ENCODE assay signal across 1 cellular context in the genomic region with DNA sequence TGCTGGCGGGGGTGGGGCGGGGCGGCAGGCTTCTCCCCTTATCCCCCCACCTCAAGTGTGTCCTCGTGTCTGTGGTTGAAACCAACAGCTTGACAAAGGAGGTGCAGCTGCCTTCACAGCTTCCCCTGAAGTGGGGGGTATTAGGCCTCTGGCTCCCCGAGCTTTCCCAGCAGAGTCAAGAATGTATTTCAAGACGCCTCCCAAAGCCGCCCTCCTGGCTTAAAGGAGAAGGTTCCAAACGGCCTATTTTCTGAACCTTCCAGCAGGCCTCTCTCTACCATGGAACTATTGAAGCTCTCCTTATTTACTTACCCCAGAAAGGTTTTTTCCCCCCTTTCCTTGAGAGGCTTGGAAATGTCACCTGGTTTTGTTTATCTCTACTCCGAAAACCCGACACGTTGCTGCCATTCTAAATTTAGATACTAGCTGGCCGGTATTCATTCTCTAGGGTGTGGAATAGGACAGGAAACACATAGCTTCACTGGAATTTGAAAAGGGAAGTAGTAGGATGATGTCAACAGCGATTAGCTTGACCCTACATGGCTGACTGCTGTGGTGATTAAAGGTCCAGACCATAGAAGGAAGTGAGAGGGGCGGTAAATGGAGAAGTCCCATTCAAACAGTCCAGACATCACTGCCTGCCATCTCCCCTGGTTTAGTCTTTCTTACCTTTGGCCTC.
TF ChIP-seq lines count a peak whose summit lies in the region.

No MANE protein-coding gene starts in this region.

TF ChIP-seq in HepG2, 621 proteins besides CTCF, POLR2A, EP300 and RAD21 (continued from another document and continues in another):
- TF ChIP-seq BRCA1 (CRISPR knock-in tag; IDR thresholded peaks at IDR 0.05) (no peak), PHF8 (CRISPR knock-in tag; IDR thresholded peaks at IDR 0.05) (peak; percentile 76), THAP11 (CRISPR knock-in tag; IDR thresholded peaks at IDR 0.05) (no peak), MYNN (CRISPR knock-in tag; IDR thresholded peaks at IDR 0.05; ENCODE audit: low read depth) (no peak), ZNF670 (CRISPR knock-in tag; IDR thresholded peaks at IDR 0.05; ENCODE audit: borderline replicate concordance) (peak; percentile 39; the same call in 1 of the 2 replicates), ZNF878 (CRISPR knock-in tag; IDR thresholded peaks at IDR 0.05) (peak; percentile 59; the same call in 1 of the 2 replicates), ZNF747 (CRISPR knock-in tag; IDR thresholded peaks at IDR 0.05; ENCODE audit: borderline replicate concordance) (no peak), FIP1L1 (IDR thresholded peaks at IDR 0.05; ENCODE audit: borderline replicate concordance, insufficient read depth, low read depth, low read length) (no peak), NONO (IDR thresholded peaks at IDR 0.05) (no peak), NONO (CRISPR knock-in tag; conservative IDR thresholded peaks at IDR 0.05) (peak; percentile 6; the same call in 1 of the 2 replicates), GZF1 (CRISPR knock-in tag; IDR thresholded peaks at IDR 0.05) (no peak), ZNF7 (CRISPR knock-in tag; IDR thresholded peaks at IDR 0.05) (no peak), SALL2 (CRISPR knock-in tag; IDR thresholded peaks at IDR 0.05) (no peak; the same call in none of the 2 replicates), RXRA (CRISPR knock-in tag; IDR thresholded peaks at IDR 0.05) (no peak), HCFC1 (IDR thresholded peaks at IDR 0.05; ENCODE audit: low read depth, low read length) (no peak), ZKSCAN1 (IDR thresholded peaks at IDR 0.05; ENCODE audit: low read length) (no peak), FOSL2 (CRISPR knock-in tag; IDR thresholded peaks at IDR 0.05) (no peak), SNAPC2 (CRISPR knock-in tag; IDR thresholded peaks at IDR 0.05) (no peak), GPN1 (CRISPR knock-in tag; IDR thresholded peaks at IDR 0.05; ENCODE audit: borderline replicate concordance) (no peak), ZNF678 (CRISPR knock-in tag; IDR thresholded peaks at IDR 0.05) (no peak), SMYD3 (CRISPR knock-in tag; IDR thresholded peaks at IDR 0.05) (no peak), ZFP36L1 (CRISPR knock-in tag; IDR thresholded peaks at IDR 0.05) (no peak), NFYC (CRISPR knock-in tag; IDR thresholded peaks at IDR 0.05) (no peak; the same call in 1 of the 2 replicates), ZNF792 (CRISPR knock-in tag; IDR thresholded peaks at IDR 0.05) (no peak)
- TF ChIP-seq, protein P1, sequence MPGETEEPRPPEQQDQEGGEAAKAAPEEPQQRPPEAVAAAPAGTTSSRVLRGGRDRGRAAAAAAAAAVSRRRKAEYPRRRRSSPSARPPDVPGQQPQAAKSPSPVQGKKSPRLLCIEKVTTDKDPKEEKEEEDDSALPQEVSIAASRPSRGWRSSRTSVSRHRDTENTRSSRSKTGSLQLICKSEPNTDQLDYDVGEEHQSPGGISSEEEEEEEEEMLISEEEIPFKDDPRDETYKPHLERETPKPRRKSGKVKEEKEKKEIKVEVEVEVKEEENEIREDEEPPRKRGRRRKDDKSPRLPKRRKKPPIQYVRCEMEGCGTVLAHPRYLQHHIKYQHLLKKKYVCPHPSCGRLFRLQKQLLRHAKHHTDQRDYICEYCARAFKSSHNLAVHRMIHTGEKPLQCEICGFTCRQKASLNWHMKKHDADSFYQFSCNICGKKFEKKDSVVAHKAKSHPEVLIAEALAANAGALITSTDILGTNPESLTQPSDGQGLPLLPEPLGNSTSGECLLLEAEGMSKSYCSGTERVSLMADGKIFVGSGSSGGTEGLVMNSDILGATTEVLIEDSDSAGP (CRISPR knock-in tag; IDR thresholded peaks at IDR 0.05; ENCODE audit: borderline replicate concordance), result peak; percentile 52; the same call in 1 of the 2 replicates
- TF ChIP-seq, protein P2, sequence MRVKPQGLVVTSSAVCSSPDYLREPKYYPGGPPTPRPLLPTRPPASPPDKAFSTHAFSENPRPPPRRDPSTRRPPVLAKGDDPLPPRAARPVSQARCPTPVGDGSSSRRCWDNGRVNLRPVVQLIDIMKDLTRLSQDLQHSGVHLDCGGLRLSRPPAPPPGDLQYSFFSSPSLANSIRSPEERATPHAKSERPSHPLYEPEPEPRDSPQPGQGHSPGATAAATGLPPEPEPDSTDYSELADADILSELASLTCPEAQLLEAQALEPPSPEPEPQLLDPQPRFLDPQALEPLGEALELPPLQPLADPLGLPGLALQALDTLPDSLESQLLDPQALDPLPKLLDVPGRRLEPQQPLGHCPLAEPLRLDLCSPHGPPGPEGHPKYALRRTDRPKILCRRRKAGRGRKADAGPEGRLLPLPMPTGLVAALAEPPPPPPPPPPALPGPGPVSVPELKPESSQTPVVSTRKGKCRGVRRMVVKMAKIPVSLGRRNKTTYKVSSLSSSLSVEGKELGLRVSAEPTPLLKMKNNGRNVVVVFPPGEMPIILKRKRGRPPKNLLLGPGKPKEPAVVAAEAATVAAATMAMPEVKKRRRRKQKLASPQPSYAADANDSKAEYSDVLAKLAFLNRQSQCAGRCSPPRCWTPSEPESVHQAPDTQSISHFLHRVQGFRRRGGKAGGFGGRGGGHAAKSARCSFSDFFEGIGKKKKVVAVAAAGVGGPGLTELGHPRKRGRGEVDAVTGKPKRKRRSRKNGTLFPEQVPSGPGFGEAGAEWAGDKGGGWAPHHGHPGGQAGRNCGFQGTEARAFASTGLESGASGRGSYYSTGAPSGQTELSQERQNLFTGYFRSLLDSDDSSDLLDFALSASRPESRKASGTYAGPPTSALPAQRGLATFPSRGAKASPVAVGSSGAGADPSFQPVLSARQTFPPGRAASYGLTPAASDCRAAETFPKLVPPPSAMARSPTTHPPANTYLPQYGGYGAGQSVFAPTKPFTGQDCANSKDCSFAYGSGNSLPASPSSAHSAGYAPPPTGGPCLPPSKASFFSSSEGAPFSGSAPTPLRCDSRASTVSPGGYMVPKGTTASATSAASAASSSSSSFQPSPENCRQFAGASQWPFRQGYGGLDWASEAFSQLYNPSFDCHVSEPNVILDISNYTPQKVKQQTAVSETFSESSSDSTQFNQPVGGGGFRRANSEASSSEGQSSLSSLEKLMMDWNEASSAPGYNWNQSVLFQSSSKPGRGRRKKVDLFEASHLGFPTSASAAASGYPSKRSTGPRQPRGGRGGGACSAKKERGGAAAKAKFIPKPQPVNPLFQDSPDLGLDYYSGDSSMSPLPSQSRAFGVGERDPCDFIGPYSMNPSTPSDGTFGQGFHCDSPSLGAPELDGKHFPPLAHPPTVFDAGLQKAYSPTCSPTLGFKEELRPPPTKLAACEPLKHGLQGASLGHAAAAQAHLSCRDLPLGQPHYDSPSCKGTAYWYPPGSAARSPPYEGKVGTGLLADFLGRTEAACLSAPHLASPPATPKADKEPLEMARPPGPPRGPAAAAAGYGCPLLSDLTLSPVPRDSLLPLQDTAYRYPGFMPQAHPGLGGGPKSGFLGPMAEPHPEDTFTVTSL (CRISPR knock-in tag; IDR thresholded peaks at IDR 0.05; ENCODE audit: borderline replicate concordance), result no peak
- TF ChIP-seq, protein P3, sequence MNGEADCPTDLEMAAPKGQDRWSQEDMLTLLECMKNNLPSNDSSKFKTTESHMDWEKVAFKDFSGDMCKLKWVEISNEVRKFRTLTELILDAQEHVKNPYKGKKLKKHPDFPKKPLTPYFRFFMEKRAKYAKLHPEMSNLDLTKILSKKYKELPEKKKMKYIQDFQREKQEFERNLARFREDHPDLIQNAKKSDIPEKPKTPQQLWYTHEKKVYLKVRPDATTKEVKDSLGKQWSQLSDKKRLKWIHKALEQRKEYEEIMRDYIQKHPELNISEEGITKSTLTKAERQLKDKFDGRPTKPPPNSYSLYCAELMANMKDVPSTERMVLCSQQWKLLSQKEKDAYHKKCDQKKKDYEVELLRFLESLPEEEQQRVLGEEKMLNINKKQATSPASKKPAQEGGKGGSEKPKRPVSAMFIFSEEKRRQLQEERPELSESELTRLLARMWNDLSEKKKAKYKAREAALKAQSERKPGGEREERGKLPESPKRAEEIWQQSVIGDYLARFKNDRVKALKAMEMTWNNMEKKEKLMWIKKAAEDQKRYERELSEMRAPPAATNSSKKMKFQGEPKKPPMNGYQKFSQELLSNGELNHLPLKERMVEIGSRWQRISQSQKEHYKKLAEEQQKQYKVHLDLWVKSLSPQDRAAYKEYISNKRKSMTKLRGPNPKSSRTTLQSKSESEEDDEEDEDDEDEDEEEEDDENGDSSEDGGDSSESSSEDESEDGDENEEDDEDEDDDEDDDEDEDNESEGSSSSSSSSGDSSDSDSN (CRISPR knock-in tag; IDR thresholded peaks at IDR 0.05), result no peak; the same call in 1 of the 2 replicates
- TF ChIP-seq, protein P4, sequence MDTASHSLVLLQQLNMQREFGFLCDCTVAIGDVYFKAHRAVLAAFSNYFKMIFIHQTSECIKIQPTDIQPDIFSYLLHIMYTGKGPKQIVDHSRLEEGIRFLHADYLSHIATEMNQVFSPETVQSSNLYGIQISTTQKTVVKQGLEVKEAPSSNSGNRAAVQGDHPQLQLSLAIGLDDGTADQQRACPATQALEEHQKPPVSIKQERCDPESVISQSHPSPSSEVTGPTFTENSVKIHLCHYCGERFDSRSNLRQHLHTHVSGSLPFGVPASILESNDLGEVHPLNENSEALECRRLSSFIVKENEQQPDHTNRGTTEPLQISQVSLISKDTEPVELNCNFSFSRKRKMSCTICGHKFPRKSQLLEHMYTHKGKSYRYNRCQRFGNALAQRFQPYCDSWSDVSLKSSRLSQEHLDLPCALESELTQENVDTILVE (CRISPR knock-in tag; IDR thresholded peaks at IDR 0.05), result no peak
- TF ChIP-seq, protein P5, sequence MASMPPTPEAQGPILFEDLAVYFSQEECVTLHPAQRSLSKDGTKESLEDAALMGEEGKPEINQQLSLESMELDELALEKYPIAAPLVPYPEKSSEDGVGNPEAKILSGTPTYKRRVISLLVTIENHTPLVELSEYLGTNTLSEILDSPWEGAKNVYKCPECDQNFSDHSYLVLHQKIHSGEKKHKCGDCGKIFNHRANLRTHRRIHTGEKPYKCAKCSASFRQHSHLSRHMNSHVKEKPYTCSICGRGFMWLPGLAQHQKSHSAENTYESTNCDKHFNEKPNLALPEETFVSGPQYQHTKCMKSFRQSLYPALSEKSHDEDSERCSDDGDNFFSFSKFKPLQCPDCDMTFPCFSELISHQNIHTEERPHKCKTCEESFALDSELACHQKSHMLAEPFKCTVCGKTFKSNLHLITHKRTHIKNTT (CRISPR knock-in tag; IDR thresholded peaks at IDR 0.05), result no peak
- TF ChIP-seq, protein P6, sequence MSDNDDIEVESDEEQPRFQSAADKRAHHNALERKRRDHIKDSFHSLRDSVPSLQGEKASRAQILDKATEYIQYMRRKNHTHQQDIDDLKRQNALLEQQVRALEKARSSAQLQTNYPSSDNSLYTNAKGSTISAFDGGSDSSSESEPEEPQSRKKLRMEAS (IDR thresholded peaks at IDR 0.05), result no peak; the same call in 1 of the 2 replicates
- TF ChIP-seq, protein P7, sequence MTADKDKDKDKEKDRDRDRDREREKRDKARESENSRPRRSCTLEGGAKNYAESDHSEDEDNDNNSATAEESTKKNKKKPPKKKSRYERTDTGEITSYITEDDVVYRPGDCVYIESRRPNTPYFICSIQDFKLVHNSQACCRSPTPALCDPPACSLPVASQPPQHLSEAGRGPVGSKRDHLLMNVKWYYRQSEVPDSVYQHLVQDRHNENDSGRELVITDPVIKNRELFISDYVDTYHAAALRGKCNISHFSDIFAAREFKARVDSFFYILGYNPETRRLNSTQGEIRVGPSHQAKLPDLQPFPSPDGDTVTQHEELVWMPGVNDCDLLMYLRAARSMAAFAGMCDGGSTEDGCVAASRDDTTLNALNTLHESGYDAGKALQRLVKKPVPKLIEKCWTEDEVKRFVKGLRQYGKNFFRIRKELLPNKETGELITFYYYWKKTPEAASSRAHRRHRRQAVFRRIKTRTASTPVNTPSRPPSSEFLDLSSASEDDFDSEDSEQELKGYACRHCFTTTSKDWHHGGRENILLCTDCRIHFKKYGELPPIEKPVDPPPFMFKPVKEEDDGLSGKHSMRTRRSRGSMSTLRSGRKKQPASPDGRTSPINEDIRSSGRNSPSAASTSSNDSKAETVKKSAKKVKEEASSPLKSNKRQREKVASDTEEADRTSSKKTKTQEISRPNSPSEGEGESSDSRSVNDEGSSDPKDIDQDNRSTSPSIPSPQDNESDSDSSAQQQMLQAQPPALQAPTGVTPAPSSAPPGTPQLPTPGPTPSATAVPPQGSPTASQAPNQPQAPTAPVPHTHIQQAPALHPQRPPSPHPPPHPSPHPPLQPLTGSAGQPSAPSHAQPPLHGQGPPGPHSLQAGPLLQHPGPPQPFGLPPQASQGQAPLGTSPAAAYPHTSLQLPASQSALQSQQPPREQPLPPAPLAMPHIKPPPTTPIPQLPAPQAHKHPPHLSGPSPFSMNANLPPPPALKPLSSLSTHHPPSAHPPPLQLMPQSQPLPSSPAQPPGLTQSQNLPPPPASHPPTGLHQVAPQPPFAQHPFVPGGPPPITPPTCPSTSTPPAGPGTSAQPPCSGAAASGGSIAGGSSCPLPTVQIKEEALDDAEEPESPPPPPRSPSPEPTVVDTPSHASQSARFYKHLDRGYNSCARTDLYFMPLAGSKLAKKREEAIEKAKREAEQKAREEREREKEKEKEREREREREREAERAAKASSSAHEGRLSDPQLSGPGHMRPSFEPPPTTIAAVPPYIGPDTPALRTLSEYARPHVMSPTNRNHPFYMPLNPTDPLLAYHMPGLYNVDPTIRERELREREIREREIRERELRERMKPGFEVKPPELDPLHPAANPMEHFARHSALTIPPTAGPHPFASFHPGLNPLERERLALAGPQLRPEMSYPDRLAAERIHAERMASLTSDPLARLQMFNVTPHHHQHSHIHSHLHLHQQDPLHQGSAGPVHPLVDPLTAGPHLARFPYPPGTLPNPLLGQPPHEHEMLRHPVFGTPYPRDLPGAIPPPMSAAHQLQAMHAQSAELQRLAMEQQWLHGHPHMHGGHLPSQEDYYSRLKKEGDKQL (CRISPR knock-in tag; IDR thresholded peaks at IDR 0.05; ENCODE audit: low read depth), result no peak
- TF ChIP-seq, protein P8, sequence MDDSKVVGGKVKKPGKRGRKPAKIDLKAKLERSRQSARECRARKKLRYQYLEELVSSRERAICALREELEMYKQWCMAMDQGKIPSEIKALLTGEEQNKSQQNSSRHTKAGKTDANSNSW (CRISPR knock-in tag; IDR thresholded peaks at IDR 0.05; ENCODE audit: borderline replicate concordance), result no peak
